ENCODE assay signal across 8 cellular contexts in the genomic region with DNA sequence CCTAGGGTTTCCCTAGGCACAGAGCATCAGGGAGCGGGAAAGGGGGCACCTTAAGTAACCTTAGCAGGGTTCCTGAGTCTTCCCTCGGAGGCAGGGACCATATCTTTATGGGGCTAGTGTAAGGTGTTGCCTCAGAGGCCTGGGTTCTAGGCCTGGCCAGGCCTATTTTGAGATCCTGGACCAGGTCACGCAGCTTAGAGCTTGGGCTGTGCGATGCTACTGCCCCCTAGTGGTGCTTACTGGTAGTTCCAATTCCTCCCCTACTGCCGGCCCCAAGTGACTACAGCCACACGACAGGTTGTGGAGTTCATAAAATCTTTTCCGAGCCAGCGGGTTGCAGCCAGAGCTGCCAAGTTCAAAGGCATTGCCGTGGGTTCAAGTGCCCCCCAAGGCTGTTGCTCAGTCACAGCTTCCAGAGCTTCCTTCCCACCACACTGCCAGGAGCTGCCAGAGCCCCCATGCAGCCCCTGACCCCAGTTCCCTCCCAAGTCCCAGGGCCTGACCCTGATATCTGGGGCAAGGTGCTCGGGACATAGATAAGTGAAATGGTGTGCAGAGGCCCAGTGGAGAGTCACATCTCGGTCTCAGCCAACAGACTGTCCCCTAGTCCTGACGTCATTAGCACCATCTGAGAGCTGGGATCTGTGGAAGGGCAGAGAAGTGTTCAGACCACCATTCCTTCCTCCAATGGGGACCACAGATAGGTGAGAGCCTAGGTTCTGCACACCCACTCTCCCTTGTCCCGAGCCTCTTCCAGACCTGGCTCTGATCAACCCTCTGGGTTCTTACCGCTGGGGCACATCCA. TPM values are rescaled to one million over a fixed set of nuclear protein-coding genes. Genes with fewer than 3 reads are reported as not detected.
DNase-seq lines count a peak whose midpoint lies in the region; ATAC-seq, FAIRE-seq and TF ChIP-seq lines count a peak whose summit lies in the region.

No MANE protein-coding gene starts in this region.

- H3K27me3 ChIP-seq in PC-3 (ENCODE audit: low read length), result no peaks in the 10 kb centered on the region
- H3K27me3 ChIP-seq in esophagus muscularis mucosa, result peaks cover 0 to 6% (median 0%) of the 10 kb centered on the region in 4 donors

- no peak overlapping the region for H3K4me3 ChIP-seq in A549
- no peak overlapping the region for H3K4me3 ChIP-seq in Jurkat, Clone E6-1 (ENCODE audit: low read length)
- H3K4me3 ChIP-seq in PC-3 (ENCODE audit: low read length), result no peak overlapping the region
- H3K4me3 ChIP-seq in esophagus muscularis mucosa, result no peak overlapping the region

- peaks cover 10 to 34% (median 20%) of the 10 kb centered on the region in 4 donors for H3K4me1 Mint-ChIP-seq in naive thymus-derived CD8-positive, alpha-beta T cell
- H3K4me1 Mint-ChIP-seq in stimulated activated memory B cell treated with anti-CD40 and anti-IgM and Interleukin-4, amounts not matched to agents 10 μg/mL and 1 μg/mL and 100 μg/mL, for 72 hours, result peaks cover 37% of the 10 kb centered on the region

- TF ChIP-seq POLR2A in A549 (IDR thresholded peaks at IDR 0.05; ENCODE audit: low read length) (no peak), GM18505 (IDR thresholded peaks at IDR 0.05; ENCODE audit: borderline replicate concordance, extremely low read depth, insufficient read depth, insufficient read length) (peak; percentile 36), esophagus muscularis mucosa (IDR thresholded peaks at IDR 0.05; ENCODE audit: low read depth) (no peak)

- TF ChIP-seq RAD21 in A549 (conservative IDR thresholded peaks at IDR 0.05 in 1 of 2, IDR thresholded peaks at IDR 0.05 in 1 of 2), result peak; percentile 72 to 84

- FAIRE-seq in A549 (lab: Jason Lieb, UNC), result no peak

- H3K36me3 ChIP-seq in PC-3 (ENCODE audit: low read depth, low read length), result peaks cover 7% of the 10 kb centered on the region; the same call in 1 of the 2 replicates
- peaks cover 34 to 51% (median 47%) of the 10 kb centered on the region in 4 donors for H3K36me3 ChIP-seq in esophagus muscularis mucosa

- ATAC-seq in A549, result peak; percentile 62 to 83
- ATAC-seq in GM18505 (IDR thresholded peaks at IDR 0.05; ENCODE audit: unreplicated experiment), result no peak
- ATAC-seq in PC-3, result peak; percentile 59
- ATAC-seq in naive thymus-derived CD8-positive, alpha-beta T cell, result peak; percentile 59 to 76
- peak; percentile 61 for ATAC-seq in stimulated activated memory B cell treated with anti-CD40 and anti-IgM and Interleukin-4, amounts not matched to agents 10 μg/mL and 1 μg/mL and 100 μg/mL, for 72 hours

- no peaks in the 10 kb centered on the region for H3K79me2 ChIP-seq in PC-3 (ENCODE audit: low read length)

- POLR2A ChIA-PET in A549 (lab: Yijun Ruan, JAX), result interaction anchor here (0.8 to 1.2 kb wide), 2 partner anchors 49 to 52 kb away, joined by 3 to 5 read pairs; no protein-coding TSS in a partner anchor
- POLR2A ChIA-PET in PC-3 (lab: Charles Lee; ENCODE audit: unreplicated experiment), result interaction anchor here (0.6 kb wide), 2 partner anchors 69 to 145 kb away, joined by 3 to 6 read pairs; no protein-coding TSS in a partner anchor
- POLR2A ChIA-PET in naive thymus-derived CD8-positive, alpha-beta T cell (lab: Charles Lee), result interaction anchor here (0.5 to 4.3 kb wide), 8 partner anchors 10 to 123 kb away, joined by 3 to 17 read pairs (median 4); partner anchors contain the start of genes ABCC10, DLK2, POLR1C and YIPF3

- intact Hi-C loops in PC-3 (cut with micrococcal nuclease) (loop anchor here (1.0 to 10.0 kb wide), 4 partner anchors 53 to 245 kb away; partner anchors contain the start of gene ZNF318), esophagus muscularis mucosa (cut with DNase I) (loop anchor here (2.0 to 5.0 kb wide), 2 partner anchors 52 to 245 kb away; partner anchors contain the start of gene DLK2)

- no peak overlapping the region for H3K4me2 ChIP-seq in A549
- no peak overlapping the region for H3K4me2 ChIP-seq in PC-3 (ENCODE audit: low read length)

- H3K27ac ChIP-seq in A549, result no peak overlapping the region
- no peak overlapping the region for H3K27ac ChIP-seq in PC-3 (ENCODE audit: low read length)
- H3K27ac ChIP-seq in esophagus muscularis mucosa (replicated peaks in 1 of 4), result peak overlapping the region in 1 of 4 donors; percentile 35

- no peaks in the 10 kb centered on the region for H3K9me3 ChIP-seq in A549
- no peaks in the 10 kb centered on the region for H3K9me3 ChIP-seq in PC-3 (ENCODE audit: low read length)
- no peaks in the 10 kb centered on the region for H3K9me3 ChIP-seq in esophagus muscularis mucosa

- CTCF ChIA-PET in A549 (lab: Yijun Ruan, JAX) (interaction anchor here (0.5 to 5.9 kb wide), 43 partner anchors 10 to 604 kb away, joined by 3 to 79 read pairs (median 5); partner anchors contain the start of genes ABCC10, CRIP3, DLK2 and DNPH1), PC-3 (lab: Charles Lee) (no interaction called here)

- peaks cover 5 to 46% (median 6%) of the 10 kb centered on the region in 3 donors for H3K36me3 Mint-ChIP-seq in naive thymus-derived CD8-positive, alpha-beta T cell
- H3K36me3 Mint-ChIP-seq in stimulated activated memory B cell treated with anti-CD40 and anti-IgM and Interleukin-4, amounts not matched to agents 10 μg/mL and 1 μg/mL and 100 μg/mL, for 72 hours, result peaks cover 40% of the 10 kb centered on the region

- TF ChIP-seq EP300 in A549 (IDR thresholded peaks at IDR 0.05) (no peak), esophagus muscularis mucosa (IDR thresholded peaks at IDR 0.05) (no peak)

- no peaks in the 10 kb centered on the region for H3K9me3 Mint-ChIP-seq in naive thymus-derived CD8-positive, alpha-beta T cell
- no peaks in the 10 kb centered on the region for H3K9me3 Mint-ChIP-seq in stimulated activated memory B cell treated with anti-CD40 and anti-IgM and Interleukin-4, amounts not matched to agents 10 μg/mL and 1 μg/mL and 100 μg/mL, for 72 hours

- peaks cover 9% of the 10 kb centered on the region for H3K4me1 ChIP-seq in A549
- peaks cover 7% of the 10 kb centered on the region for H3K4me1 ChIP-seq in PC-3 (ENCODE audit: insufficient read depth, low read length)
- H3K4me1 ChIP-seq in esophagus muscularis mucosa, result peaks cover 26 to 37% (median 29%) of the 10 kb centered on the region in 4 donors

- no peak overlapping the region for H3K4me3 Mint-ChIP-seq in naive thymus-derived CD8-positive, alpha-beta T cell
- no peak overlapping the region for H3K4me3 Mint-ChIP-seq in stimulated activated memory B cell treated with anti-CD40 and anti-IgM and Interleukin-4, amounts not matched to agents 10 μg/mL and 1 μg/mL and 100 μg/mL, for 72 hours

- H3K9me2 ChIP-seq in PC-3 (replicated peaks; ENCODE audit: low read length), result no peaks in the 10 kb centered on the region

- H3F3A ChIP-seq in PC-3 (ENCODE audit: low read length, unreplicated experiment), result peaks cover 5% of the 10 kb centered on the region

- WGBS in A549 (ENCODE audit: missing lambda C conversion rate), result 48% methylated on average over 7 of the region's 14 CpGs
- 34% methylated on average over 7 of the region's 14 CpGs for WGBS in esophagus muscularis mucosa

- H4K20me1 ChIP-seq in PC-3 (ENCODE audit: low read length), result no peaks in the 10 kb centered on the region

- peak overlapping the region in 7 of 10 donors; percentile 28 to 73 (median 55) for H3K27ac Mint-ChIP-seq in naive thymus-derived CD8-positive, alpha-beta T cell
- peak overlapping the region; percentile 40 for H3K27ac Mint-ChIP-seq in stimulated activated memory B cell treated with anti-CD40 and anti-IgM and Interleukin-4, amounts not matched to agents 10 μg/mL and 1 μg/mL and 100 μg/mL, for 72 hours

- DNase-seq in A549 (ENCODE audit: low read depth in 1 of 2, low spot score in 1 of 2), result peak; percentile 55 to 83
- peak; percentile 73 for DNase-seq in Jurkat, Clone E6-1 (ENCODE audit: low read depth, low spot score)
- peak; percentile 89 for DNase-seq in PC-3
- peak; percentile 76 for DNase-seq in activated T-cell treated with anti-CD3 and anti-CD28 coated beads for 4 hours
- DNase-seq in esophagus muscularis mucosa (ENCODE audit: extremely low spot score), result peak; percentile 94
- DNase-seq in naive thymus-derived CD8-positive, alpha-beta T cell, result peak; percentile 61 to 86 (median 78)

- no TSS peak for BruUV-seq in PC-3 (replicated peaks; lab: Mats Ljungman, UMichigan)

- H2AFZ ChIP-seq in PC-3 (ENCODE audit: low read length), result no peak overlapping the region

- peaks cover 14 to 26% (median 18%) of the 10 kb centered on the region in 5 donors for H3K27me3 Mint-ChIP-seq in naive thymus-derived CD8-positive, alpha-beta T cell
- H3K27me3 Mint-ChIP-seq in stimulated activated memory B cell treated with anti-CD40 and anti-IgM and Interleukin-4, amounts not matched to agents 10 μg/mL and 1 μg/mL and 100 μg/mL, for 72 hours, result peaks cover 24% of the 10 kb centered on the region

- TF ChIP-seq CTCF in A549 (IDR thresholded peaks at IDR 0.05), result peak; percentile 79
- peak; percentile 94 for TF ChIP-seq CTCF in PC-3 (conservative IDR thresholded peaks at IDR 0.05; ENCODE audit: low read depth, low read length)
- TF ChIP-seq CTCF in esophagus muscularis mucosa (IDR thresholded peaks at IDR 0.05), result peak; percentile 92 to 99 (median 95)

- H3K9ac ChIP-seq in PC-3 (ENCODE audit: low read length), result no peak overlapping the region

RNA-seq across cellular contexts. Expression of gene LRRC73, which starts 3.3 kb away (rescaled TPM):
- 0.24 and 0.26 TPM in 2 replicates for polyA plus RNA-seq in A549 (2011; rRNA removed)
- polyA plus RNA-seq in A549 (2012; cell fraction: cytosol; rRNA removed), result 0.63 and 0.74 TPM in 2 replicates
- 0.44 and 0.85 TPM in 2 replicates for polyA plus RNA-seq in A549 (2012; cell fraction: nucleus; rRNA removed)
- polyA plus RNA-seq in A549 (2017; fragmentation: RNase III; extraction: RNeasy Plus Mini Kit Qiagen cat#74134 plus additional on column Dnase treatment), result 0.61 to 0.72 TPM (median 0.71 TPM) in 3 replicates
- 0.24 and 0.37 TPM in 2 replicates for polyA minus RNA-seq in A549 (2011; rRNA and poly(A)+ RNA removed)
- polyA plus RNA-seq in Jurkat, Clone E6-1 (2012; ENCODE audit: insufficient read depth, insufficient read length), result not detected
- 0.22 and 0.75 TPM in 2 replicates for total RNA-seq in PC-3 (2014; rRNA removed)
- 1 to 10 TPM in 1 of 4 donors, under 1 TPM in 2, not detected in 1; 0.50 to 1.4 (median 0.75) TPM for total RNA-seq in esophagus muscularis mucosa
- total RNA-seq in naive thymus-derived CD8-positive, alpha-beta T cell, result under 1 TPM; 0.41 to 0.49 TPM
- not detected for polyA plus RNA-seq in naive thymus-derived CD8-positive, alpha-beta T cell

RNA-seq across cellular contexts. Expression of gene YIPF3, which starts 9.9 kb away (rescaled TPM):
- polyA plus RNA-seq in A549 (2011; rRNA removed), result 99.5 and 108 TPM in 2 replicates
- 61.2 and 86.9 TPM in 2 replicates for polyA plus RNA-seq in A549 (2012; cell fraction: cytosol; rRNA removed)
- 126 and 139 TPM in 2 replicates for polyA plus RNA-seq in A549 (2012; cell fraction: nucleus; rRNA removed)
- 51.6 to 72.0 TPM (median 63.4 TPM) in 3 replicates for polyA plus RNA-seq in A549 (2017; fragmentation: RNase III; extraction: RNeasy Plus Mini Kit Qiagen cat#74134 plus additional on column Dnase treatment)
- polyA minus RNA-seq in A549 (2011; rRNA and poly(A)+ RNA removed), result 147 and 208 TPM in 2 replicates
- polyA plus RNA-seq in Jurkat, Clone E6-1 (2012; ENCODE audit: insufficient read depth, insufficient read length), result 71.3 TPM
- total RNA-seq in PC-3 (2014; rRNA removed), result 89.7 and 93.9 TPM in 2 replicates
- 10 to 100 TPM; 73.6 to 96.9 (median 84.9) TPM for total RNA-seq in esophagus muscularis mucosa
- 10 to 100 TPM; 77.0 to 77.5 TPM for total RNA-seq in naive thymus-derived CD8-positive, alpha-beta T cell
- polyA plus RNA-seq in naive thymus-derived CD8-positive, alpha-beta T cell, result 10 to 100 TPM; 58.4 to 70.4 (median 68.3) TPM

RNA-seq across cellular contexts. Expression of gene POLR1C, which starts 10.0 kb away (rescaled TPM):
- polyA plus RNA-seq in A549 (2011; rRNA removed), result 63.1 and 85.1 TPM in 2 replicates
- polyA plus RNA-seq in A549 (2012; cell fraction: cytosol; rRNA removed), result 47.4 and 52.1 TPM in 2 replicates
- polyA plus RNA-seq in A549 (2012; cell fraction: nucleus; rRNA removed), result 62.6 and 88.5 TPM in 2 replicates
- polyA plus RNA-seq in A549 (2017; fragmentation: RNase III; extraction: RNeasy Plus Mini Kit Qiagen cat#74134 plus additional on column Dnase treatment), result 46.5 to 50.0 TPM (median 48.5 TPM) in 3 replicates
- 43.9 and 44.2 TPM in 2 replicates for polyA minus RNA-seq in A549 (2011; rRNA and poly(A)+ RNA removed)
- 60.4 TPM for polyA plus RNA-seq in Jurkat, Clone E6-1 (2012; ENCODE audit: insufficient read depth, insufficient read length)
- 61.4 and 69.7 TPM in 2 replicates for total RNA-seq in PC-3 (2014; rRNA removed)
- total RNA-seq in esophagus muscularis mucosa, result 10 to 100 TPM in 3 of 4 donors, 1 to 10 TPM in 1; 9.1 to 30.3 (median 17.6) TPM
- 10 to 100 TPM; 47.9 to 51.9 TPM for total RNA-seq in naive thymus-derived CD8-positive, alpha-beta T cell
- 10 to 100 TPM in 2 of 3 donors, 1 to 10 TPM in 1; 9.4 to 23.2 (median 14.6) TPM for polyA plus RNA-seq in naive thymus-derived CD8-positive, alpha-beta T cell

RNA-seq across cellular contexts. Expression of gene TJAP1, which starts 29.5 kb away (rescaled TPM):
- 12.7 and 15.7 TPM in 2 replicates for polyA plus RNA-seq in A549 (2011; rRNA removed)
- polyA plus RNA-seq in A549 (2012; cell fraction: cytosol; rRNA removed), result 20.3 and 22.3 TPM in 2 replicates
- 76.6 and 77.3 TPM in 2 replicates for polyA plus RNA-seq in A549 (2012; cell fraction: nucleus; rRNA removed)
- 12.7 to 13.7 TPM (median 13.1 TPM) in 3 replicates for polyA plus RNA-seq in A549 (2017; fragmentation: RNase III; extraction: RNeasy Plus Mini Kit Qiagen cat#74134 plus additional on column Dnase treatment)
- 9.9 and 12.7 TPM in 2 replicates for polyA minus RNA-seq in A549 (2011; rRNA and poly(A)+ RNA removed)
- polyA plus RNA-seq in Jurkat, Clone E6-1 (2012; ENCODE audit: insufficient read depth, insufficient read length), result 23.2 TPM
- total RNA-seq in PC-3 (2014; rRNA removed), result 28.5 and 40.0 TPM in 2 replicates
- total RNA-seq in esophagus muscularis mucosa, result 10 to 100 TPM; 19.9 to 34.4 (median 26.4) TPM
- 10 to 100 TPM; 47.7 to 54.7 TPM for total RNA-seq in naive thymus-derived CD8-positive, alpha-beta T cell
- 10 to 100 TPM in 1 of 3 donors, 1 to 10 TPM in 2; 5.1 to 12.1 (median 8.4) TPM for polyA plus RNA-seq in naive thymus-derived CD8-positive, alpha-beta T cell

RNA-seq across cellular contexts. Expression of gene DLK2, which starts 51.5 kb away (rescaled TPM):
- 2.9 and 3.4 TPM in 2 replicates for polyA plus RNA-seq in A549 (2011; rRNA removed)
- polyA plus RNA-seq in A549 (2012; cell fraction: cytosol; rRNA removed), result 11.1 and 13.5 TPM in 2 replicates
- 14.6 and 15.5 TPM in 2 replicates for polyA plus RNA-seq in A549 (2012; cell fraction: nucleus; rRNA removed)
- 2.2 to 2.6 TPM (median 2.5 TPM) in 3 replicates for polyA plus RNA-seq in A549 (2017; fragmentation: RNase III; extraction: RNeasy Plus Mini Kit Qiagen cat#74134 plus additional on column Dnase treatment)
- polyA minus RNA-seq in A549 (2011; rRNA and poly(A)+ RNA removed), result 2.6 and 4.0 TPM in 2 replicates
- 7.2 TPM for polyA plus RNA-seq in Jurkat, Clone E6-1 (2012; ENCODE audit: insufficient read depth, insufficient read length)
- 1.4 and 4.4 TPM in 2 replicates for total RNA-seq in PC-3 (2014; rRNA removed)
- under 1 TPM in 2 of 4 donors, not detected in 2; 0.32 to 0.33 TPM for total RNA-seq in esophagus muscularis mucosa
- 1 to 10 TPM in 1 of 2 experiments, under 1 TPM in 1; 0.71 to 1.2 TPM for total RNA-seq in naive thymus-derived CD8-positive, alpha-beta T cell
- 1 to 10 TPM in 1 of 3 donors, under 1 TPM in 1, not detected in 1; 0.22 to 1.2 TPM for polyA plus RNA-seq in naive thymus-derived CD8-positive, alpha-beta T cell
